Comparison of ENCODE assay signal across 11 cellular contexts in the genomic region with DNA sequence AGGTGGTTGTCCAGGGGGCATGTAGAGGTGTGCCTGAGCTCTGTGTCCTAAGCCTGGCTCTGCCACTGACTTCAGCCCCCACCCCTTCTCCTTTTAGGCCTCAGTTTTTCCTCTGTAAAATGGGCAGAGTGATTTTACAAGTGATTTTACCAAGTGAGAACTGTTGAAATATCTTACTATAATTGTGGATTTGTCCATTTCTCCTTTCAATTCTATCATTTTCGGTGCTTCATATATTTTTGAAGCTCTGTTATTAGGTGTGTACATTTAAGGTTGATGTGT. TPM values are rescaled to one million over a fixed set of nuclear protein-coding genes. Genes with fewer than 3 reads are reported as not detected.
DNase-seq lines count a peak whose midpoint lies in the region; ATAC-seq and TF ChIP-seq lines count a peak whose summit lies in the region.
"Had no signal": no experiment of that assay in that cellular context is flagged by ENCODE, and none has a peak within 500 bp of the region (broad histone marks: within the 10 kb centered on the region; RNA-seq: fewer than 3 reads in every experiment).

No MANE protein-coding gene starts in this region.

- no TSS peak for BruUV-seq in Calu3 (replicated peaks; lab: Mats Ljungman, UMichigan)

- H3K4me3 ChIP-seq in MM.1S (ENCODE audit: low read length) (peak overlapping the region; percentile 54), parathyroid adenoma (ENCODE audit: low read depth, low read length) (no peak overlapping the region)

- 0 out of 2 replicates have a peak, but pooled peaks cover 3% of the 10 kb centered on the region for H3F3A ChIP-seq in MM.1S (ENCODE audit: insufficient read depth, low read length)

- H3K9me3 ChIP-seq in MM.1S (replicated peaks; ENCODE audit: insufficient read depth, low read length), result no peaks in the 10 kb centered on the region
- no peaks in the 10 kb centered on the region for H3K9me3 ChIP-seq in parathyroid adenoma (ENCODE audit: control insufficient read depth, low read length)

- no peaks in the 10 kb centered on the region for H3K36me3 ChIP-seq in MM.1S (replicated peaks; ENCODE audit: insufficient read depth, low read length)
- no peaks in the 10 kb centered on the region for H3K36me3 ChIP-seq in parathyroid adenoma (ENCODE audit: control insufficient read depth, insufficient read depth, low read length)

- peaks cover 4% of the 10 kb centered on the region; the same call in 1 of the 2 replicates for H3K27me3 ChIP-seq in MM.1S (replicated peaks; ENCODE audit: insufficient read depth, low read length)
- peaks cover 17% of the 10 kb centered on the region for H3K27me3 ChIP-seq in parathyroid adenoma (ENCODE audit: control insufficient read depth, insufficient read depth, low read length)

- intact Hi-C loops in Calu3 (cut with micrococcal nuclease; ENCODE audit: unreplicated experiment), result no loop called here
- intact Hi-C loops in dendritic cell treated with granulocyte-macrophage colony-stimulating factor and Interleukin-4, amounts not matched to agents 40 ng/mL and 50 ng/mL, for 4 days (cut with micrococcal nuclease), result no loop called here

- H3K9me2 ChIP-seq in MM.1S (replicated peaks; ENCODE audit: insufficient read depth, low read length), result no peaks in the 10 kb centered on the region

- peak overlapping the region; percentile 28; the same call in 1 of the 2 replicates for H3K27ac ChIP-seq in MM.1S (ENCODE audit: low read length)
- no peak overlapping the region for H3K27ac ChIP-seq in parathyroid adenoma

- peaks cover 11% of the 10 kb centered on the region for H3K4me1 Mint-ChIP-seq in Calu3 (ENCODE audit: low read depth, unreplicated experiment)
- peaks cover 15% of the 10 kb centered on the region for H3K4me1 Mint-ChIP-seq in dendritic cell treated with granulocyte-macrophage colony-stimulating factor and Interleukin-4, amounts not matched to agents 40 ng/mL and 50 ng/mL, for 4 days (ENCODE audit: low read depth)

- peak overlapping the region; percentile 78 for H3K4me2 ChIP-seq in MM.1S (ENCODE audit: low read depth, low read length)
- H3K4me2 ChIP-seq in parathyroid adenoma (ENCODE audit: low read length), result peak overlapping the region; percentile 56

- H3K9me3 Mint-ChIP-seq in Calu3 (ENCODE audit: low read depth, unreplicated experiment), result no peaks in the 10 kb centered on the region
- no peaks in the 10 kb centered on the region for H3K9me3 Mint-ChIP-seq in dendritic cell treated with granulocyte-macrophage colony-stimulating factor and Interleukin-4, amounts not matched to agents 40 ng/mL and 50 ng/mL, for 4 days

- peaks cover 7% of the 10 kb centered on the region; the same call in 1 of the 2 replicates for H3K4me1 ChIP-seq in MM.1S (ENCODE audit: low read length)
- H3K4me1 ChIP-seq in parathyroid adenoma, result no peaks in the 10 kb centered on the region

- H2AFZ ChIP-seq in MM.1S (ENCODE audit: low read length) (peak overlapping the region; percentile 85), parathyroid adenoma (no peak overlapping the region)

- no peaks in the 10 kb centered on the region for H3K27me3 Mint-ChIP-seq in Calu3 (ENCODE audit: unreplicated experiment)
- peaks cover 83% of the 10 kb centered on the region for H3K27me3 Mint-ChIP-seq in dendritic cell treated with granulocyte-macrophage colony-stimulating factor and Interleukin-4, amounts not matched to agents 40 ng/mL and 50 ng/mL, for 4 days

- H4K20me1 ChIP-seq in MM.1S (ENCODE audit: insufficient read depth, low read length), result no peaks in the 10 kb centered on the region

- H3K9ac ChIP-seq in MM.1S (ENCODE audit: low read length) (peak overlapping the region; percentile 65), parathyroid adenoma (no peak overlapping the region)

- H3K36me3 Mint-ChIP-seq in Calu3 (ENCODE audit: insufficient read depth, unreplicated experiment), result peaks cover 36% of the 10 kb centered on the region
- no peaks in the 10 kb centered on the region for H3K36me3 Mint-ChIP-seq in dendritic cell treated with granulocyte-macrophage colony-stimulating factor and Interleukin-4, amounts not matched to agents 40 ng/mL and 50 ng/mL, for 4 days (ENCODE audit: low read depth)

- no peak for ATAC-seq in HG03342 (IDR thresholded peaks at IDR 0.05; ENCODE audit: unreplicated experiment)

- CTCF ChIA-PET in Calu3 (lab: Charles Lee), result no interaction called here

- peak overlapping the region; percentile 83 for H3K27ac Mint-ChIP-seq in Calu3 (ENCODE audit: unreplicated experiment)
- H3K27ac Mint-ChIP-seq in dendritic cell treated with granulocyte-macrophage colony-stimulating factor and Interleukin-4, amounts not matched to agents 40 ng/mL and 50 ng/mL, for 4 days, result no peak overlapping the region

- TF ChIP-seq CTCF in Calu3 (IDR thresholded peaks at IDR 0.05; ENCODE audit: unreplicated experiment) (no peak), MM.1S (IDR thresholded peaks at IDR 0.05; ENCODE audit: low read length) (no peak), parathyroid adenoma (IDR thresholded peaks at IDR 0.05) (no peak)

- H3K79me2 ChIP-seq in MM.1S (ENCODE audit: low read length), result no peaks in the 10 kb centered on the region
- no peaks in the 10 kb centered on the region for H3K79me2 ChIP-seq in parathyroid adenoma

- DNase-seq in Calu3 (no peak), MM.1S (no peak), NCI-H187 treated with DMSO at 0.1 percent for 48 hours (lab: John Stamatoyannopoulos, UW) (no peak)
- no peak for DNase-seq in stimulated activated CD4-positive, alpha-beta T cell treated with anti-CD3 and anti-CD28 coated beads, Interleukin-15, amount 100 ng/mL, for 24 hours
- DNase-seq: activated CD4-positive, alpha-beta T cell treated with anti-CD3 and anti-CD28 coated beads for 4 hours; MV-4-11; NCI-H446 treated with DMSO at 0.1 percent for 48 hours; nucleus accumbens had no signal

- peak overlapping the region; percentile 93 for H3K4me3 Mint-ChIP-seq in Calu3 (ENCODE audit: low read depth, unreplicated experiment)
- H3K4me3 Mint-ChIP-seq in dendritic cell treated with granulocyte-macrophage colony-stimulating factor and Interleukin-4, amounts not matched to agents 40 ng/mL and 50 ng/mL, for 4 days, result peak overlapping the region; percentile 72

RNA-seq across cellular contexts. Expression of a gene that starts 21.7 kb away (rescaled TPM):
- 26.0 and 27.8 TPM in 2 replicates for total RNA-seq in Calu3 (2022)

RNA-seq across cellular contexts. Expression of a gene that starts 32.8 kb away (rescaled TPM):
- 28.2 and 30.9 TPM in 2 replicates for total RNA-seq in Calu3 (2022)

RNA-seq across cellular contexts. Expression of a gene that starts 37.1 kb away (rescaled TPM):
- 30.2 and 31.3 TPM in 2 replicates for total RNA-seq in Calu3 (2022)

RNA-seq across cellular contexts. Expression of a gene that starts 43.1 kb away (rescaled TPM):
- total RNA-seq in Calu3 (2022), result 140 and 144 TPM in 2 replicates

RNA-seq across cellular contexts. Expression of a gene that starts 54.3 kb away (rescaled TPM):
- total RNA-seq in Calu3 (2022), result 47.2 and 48.5 TPM in 2 replicates
